ENCODE assay signal across 10 cellular contexts in genomic region chr15:90685688-90686434, GRCh38. TPM values are rescaled to one million over a fixed set of nuclear protein-coding genes. Genes with fewer than 3 reads are reported as not detected.
DNase-seq lines count a peak whose midpoint lies in the region; ATAC-seq, FAIRE-seq and TF ChIP-seq lines count a peak whose summit lies in the region.
"Had no signal": no experiment of that assay in that cellular context is flagged by ENCODE, and none has a peak within 500 bp of the region (broad histone marks: within the 10 kb centered on the region; RNA-seq: fewer than 3 reads in every experiment).

No MANE protein-coding gene starts in this region.

- H3K9me3 ChIP-seq in CD4-positive, alpha-beta memory T cell (ENCODE audit: control insufficient read depth in 1 of 2, low read length in 2 of 2), result no peaks in the 10 kb centered on the region
- no peaks in the 10 kb centered on the region for H3K9me3 ChIP-seq in effector memory CD4-positive, alpha-beta T cell (ENCODE audit: control insufficient read depth, low read length)
- H3K9me3 ChIP-seq: thoracic aorta had no signal

- CTCF ChIA-PET in activated CD8-positive, alpha-beta T cell treated with anti-CD3 and anti-CD28 coated beads for 36 hours (lab: Charles Lee), result interaction anchor here (1.5 to 3.9 kb wide), 5 partner anchors 9 to 247 kb away, joined by 3 to 16 read pairs (median 6); partner anchors contain the start of gene HDDC3
- CTCF ChIA-PET in CD4-positive, alpha-beta memory T cell (lab: Charles Lee; ENCODE audit: partially characterized antibody), result no interaction called here

- no peak overlapping the region for H3K27ac ChIP-seq in CD4-positive, alpha-beta memory T cell (ENCODE audit: low read depth, low read length)
- no peak overlapping the region for H3K27ac ChIP-seq in effector memory CD4-positive, alpha-beta T cell (ENCODE audit: insufficient read depth, low read length, poor library complexity, severe bottlenecking)
- H3K27ac ChIP-seq: thoracic aorta had no signal

- H3K4me1 ChIP-seq in CD4-positive, alpha-beta memory T cell (ENCODE audit: insufficient read depth, low read length), result peaks cover 16% of the 10 kb centered on the region
- peaks cover 11% of the 10 kb centered on the region for H3K4me1 ChIP-seq in effector memory CD4-positive, alpha-beta T cell (ENCODE audit: control insufficient read depth, insufficient read depth, low read length, poor library complexity, severe bottlenecking)

- no peaks in the 10 kb centered on the region for H3K36me3 ChIP-seq in CD4-positive, alpha-beta memory T cell (ENCODE audit: insufficient read depth, low read length)
- H3K36me3 ChIP-seq in effector memory CD4-positive, alpha-beta T cell (ENCODE audit: control insufficient read depth, insufficient read depth, low read length), result no peaks in the 10 kb centered on the region
- H3K36me3 ChIP-seq: thoracic aorta had no signal

- H3K36me3 Mint-ChIP-seq in activated CD8-positive, alpha-beta T cell treated with anti-CD3 and anti-CD28 coated beads for 36 hours (ENCODE audit: low read depth), result no peaks in the 10 kb centered on the region
- H3K36me3 Mint-ChIP-seq in CD4-positive, alpha-beta memory T cell, result no peaks in the 10 kb centered on the region

- H3K4me3 ChIP-seq in CD4-positive, alpha-beta memory T cell (ENCODE audit: low read length in 2 of 2), result no peak overlapping the region
- H3K4me3 ChIP-seq in effector memory CD4-positive, alpha-beta T cell (ENCODE audit: insufficient read depth, low read depth, low read length, poor library complexity, severe bottlenecking), result no peak overlapping the region
- H3K4me3 ChIP-seq: thoracic aorta had no signal

- peaks cover 4% of the 10 kb centered on the region for H3K9me3 Mint-ChIP-seq in activated CD8-positive, alpha-beta T cell treated with anti-CD3 and anti-CD28 coated beads for 36 hours
- peaks cover 0 to 6% (median 2%) of the 10 kb centered on the region in 8 donors for H3K9me3 Mint-ChIP-seq in CD4-positive, alpha-beta memory T cell

- no peak overlapping the region for H3K4me3 Mint-ChIP-seq in activated CD8-positive, alpha-beta T cell treated with anti-CD3 and anti-CD28 coated beads for 36 hours
- no peak overlapping the region for H3K4me3 Mint-ChIP-seq in CD4-positive, alpha-beta memory T cell

- TF ChIP-seq POLR2A in GM12892 (IDR thresholded peaks at IDR 0.05; ENCODE audit: low read depth, low read length), result no peak; the same call in 1 of the 2 replicates

- POLR2A ChIA-PET in activated CD8-positive, alpha-beta T cell treated with anti-CD3 and anti-CD28 coated beads for 36 hours (lab: Charles Lee), result interaction anchor here (1.0 to 2.6 kb wide), 7 partner anchors 16 to 217 kb away, joined by 3 to 16 read pairs (median 4); no protein-coding TSS in a partner anchor
- POLR2A ChIA-PET in CD4-positive, alpha-beta memory T cell (lab: Charles Lee; ENCODE audit: partially characterized antibody), result interaction anchor here (1.8 kb wide), 1 partner anchor 31 kb away, joined by 5 read pairs; the partner anchor contains the start of gene BLM

- peak overlapping the region; percentile 97 for H3K27ac Mint-ChIP-seq in activated CD8-positive, alpha-beta T cell treated with anti-CD3 and anti-CD28 coated beads for 36 hours
- H3K27ac Mint-ChIP-seq in CD4-positive, alpha-beta memory T cell, result peak overlapping the region in 3 of 7 donors; percentile 5 to 69 (median 53)

- H3K27me3 Mint-ChIP-seq in activated CD8-positive, alpha-beta T cell treated with anti-CD3 and anti-CD28 coated beads for 36 hours, result no peaks in the 10 kb centered on the region
- peaks cover 0 to 2% of the 10 kb centered on the region in 2 donors for H3K27me3 Mint-ChIP-seq in CD4-positive, alpha-beta memory T cell

- DNase-seq in GM12892 (ENCODE audit: insufficient read length) (no peak), NCI-H2107 treated with DMSO at 0.1 percent for 48 hours (lab: John Stamatoyannopoulos, UW; ENCODE audit: unreplicated experiment) (no peak), left cardiac atrium (no peak)
- DNase-seq in activated CD8-positive, alpha-beta T cell treated with anti-CD3 and anti-CD28 coated beads for 36 hours, result no peak
- DNase-seq in CD4-positive, alpha-beta memory T cell, result no peak
- no peak for DNase-seq in effector memory CD4-positive, alpha-beta T cell
- DNase-seq: hippocampal formation had no signal

- peak; percentile 84 for FAIRE-seq in GM12892 (lab: Jason Lieb, UNC)

- no peaks in the 10 kb centered on the region for H3K27me3 ChIP-seq in CD4-positive, alpha-beta memory T cell (ENCODE audit: insufficient read depth, low read length)
- H3K27me3 ChIP-seq in effector memory CD4-positive, alpha-beta T cell (replicated peaks; ENCODE audit: control insufficient read depth, insufficient read depth, low read length, poor library complexity, severe bottlenecking), result no peaks in the 10 kb centered on the region

- intact Hi-C loops in activated CD8-positive, alpha-beta T cell treated with anti-CD3 and anti-CD28 coated beads for 36 hours (cut with micrococcal nuclease), result no loop called here
- intact Hi-C loops in CD4-positive, alpha-beta memory T cell (cut with micrococcal nuclease), result no loop called here
- intact Hi-C loops in left cardiac atrium (cut with DNase I), result no loop called here

- TF ChIP-seq CTCF in activated CD8-positive, alpha-beta T cell treated with anti-CD3 and anti-CD28 coated beads for 36 hours (IDR thresholded peaks at IDR 0.05), result no peak

- peak; percentile 25 for ATAC-seq in GM21390 (IDR thresholded peaks at IDR 0.05; ENCODE audit: unreplicated experiment)
- ATAC-seq in HG03457 (IDR thresholded peaks at IDR 0.05; ENCODE audit: unreplicated experiment), result peak; percentile 18
- ATAC-seq in activated CD8-positive, alpha-beta T cell treated with anti-CD3 and anti-CD28 coated beads for 36 hours, result peak; percentile 6
- no peak for ATAC-seq in left cardiac atrium

- peaks cover 35% of the 10 kb centered on the region for H3K4me1 Mint-ChIP-seq in activated CD8-positive, alpha-beta T cell treated with anti-CD3 and anti-CD28 coated beads for 36 hours (ENCODE audit: low read depth)
- peaks cover 11 to 19% (median 11%) of the 10 kb centered on the region in 4 donors for H3K4me1 Mint-ChIP-seq in CD4-positive, alpha-beta memory T cell

RNA-seq across cellular contexts. Expression of gene BLM, which starts 31.3 kb away (rescaled TPM):
- 19.6 TPM for polyA plus RNA-seq in GM12892 (2012; ENCODE audit: missing spikeins)
- total RNA-seq in activated CD8-positive, alpha-beta T cell treated with anti-CD3 and anti-CD28 coated beads for 36 hours, result 10 to 100 TPM; 45.2 to 53.6 TPM
- 1 to 10 TPM; 6.5 to 8.9 TPM for total RNA-seq in CD4-positive, alpha-beta memory T cell
- 1 to 10 TPM; 1.2 to 5.5 TPM for polyA plus RNA-seq in CD4-positive, alpha-beta memory T cell
- total RNA-seq in left cardiac atrium, result 10 to 100 TPM; 13.8 to 14.9 TPM

Comparison
In these comparisons a context has a peak if more than half of its experiments do, and no peak if none do; other contexts are left out.
1. ATAC-seq: peak in GM21390 (single experiment), HG03457 (single experiment) and activated CD8-positive, alpha-beta T cell treated with anti-CD3 and anti-CD28 coated beads for 36 hours (single experiment); none in left cardiac atrium (0 of 2).